8 cellular contexts compared by ENCODE assay signal in the genomic region with DNA sequence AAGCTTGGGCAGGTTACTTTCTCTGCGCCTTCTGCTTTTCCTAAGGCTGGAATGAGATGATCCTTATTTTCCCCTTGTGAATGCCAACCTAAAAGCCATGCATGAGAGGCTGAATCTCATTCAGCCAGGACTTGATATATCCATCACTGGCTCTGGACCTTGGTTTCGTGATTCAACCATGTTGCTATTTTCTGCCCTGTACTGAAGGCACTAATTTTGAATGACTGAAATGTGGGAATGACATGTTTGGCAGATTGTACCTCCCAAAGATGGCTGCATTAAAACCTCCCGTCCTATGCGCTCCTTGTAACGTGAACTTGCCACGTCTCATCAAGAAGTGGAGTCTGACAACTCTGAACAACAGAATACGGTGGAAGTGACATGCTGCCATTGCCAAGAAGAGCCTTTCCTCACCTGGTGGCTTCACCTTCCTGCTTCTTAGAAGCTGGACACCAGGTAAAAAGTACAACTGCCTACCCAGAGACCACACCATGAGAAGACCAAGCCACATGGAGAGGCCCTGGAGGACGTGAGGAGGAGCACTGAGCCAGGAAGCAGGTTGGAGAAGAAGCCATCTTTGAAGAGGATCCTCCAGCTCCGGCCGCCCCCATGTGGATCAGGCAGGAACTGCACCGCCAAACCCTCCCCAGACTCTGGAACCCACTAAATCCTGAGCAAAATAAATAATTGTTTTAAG.
DNase-seq lines count a peak whose midpoint lies in the region; ATAC-seq and TF ChIP-seq lines count a peak whose summit lies in the region.

No MANE protein-coding gene starts in this region.

- H3K36me3 Mint-ChIP-seq in activated CD4-positive, alpha-beta T cell treated with anti-CD3 and anti-CD28 coated beads, Interleukin-2, amount 10 ng/mL, durations not matched to agents 7 days and 5 days (ENCODE audit: low read depth) = no peaks in the 10 kb centered on the region

- H3K4me3 ChIP-seq in coronary artery = peak overlapping the region; percentile 14
- no peak overlapping the region for H3K4me3 ChIP-seq in lung

- ATAC-seq in GM18498 (IDR thresholded peaks at IDR 0.05; ENCODE audit: unreplicated experiment) (peak; percentile 79), HG02981 (IDR thresholded peaks at IDR 0.05; ENCODE audit: unreplicated experiment) (peak; percentile 76), lung (ENCODE audit: insufficient read depth, low FRiP score) (peak; percentile 47), HG03457 (IDR thresholded peaks at IDR 0.05; ENCODE audit: unreplicated experiment) (no peak)

- DNase-seq in NCI-H345 treated with DMSO at 0.1 percent for 48 hours (lab: John Stamatoyannopoulos, UW; ENCODE audit: unreplicated experiment) = peak; percentile 1
- peak; percentile 69 for DNase-seq in activated CD4-positive, alpha-beta T cell treated with anti-CD3 and anti-CD28 coated beads, Interleukin-2, amount 10 ng/mL, durations not matched to agents 7 days and 5 days
- DNase-seq in coronary artery (ENCODE audit: low spot score) = no peak
- DNase-seq in lung (ENCODE audit: low spot score) = peak; percentile 68
- DNase-seq in stimulated activated CD8-positive, alpha-beta memory T cell treated with anti-CD3 and anti-CD28 coated beads, Interleukin-2, amount 100 ng/mL, for 48 hours (ENCODE audit: low read depth in 2 of 2) = peak; percentile 61 to 78

- CTCF ChIA-PET in activated CD4-positive, alpha-beta T cell treated with anti-CD3 and anti-CD28 coated beads, Interleukin-2, amount 10 ng/mL, durations not matched to agents 7 days and 5 days (lab: Charles Lee) = interaction anchor here (0.6 to 5.7 kb wide), 11 partner anchors 9 to 213 kb away, joined by 3 to 42 read pairs (median 7); no protein-coding TSS in a partner anchor

- POLR2A ChIA-PET in activated CD4-positive, alpha-beta T cell treated with anti-CD3 and anti-CD28 coated beads, Interleukin-2, amount 10 ng/mL, durations not matched to agents 7 days and 5 days (lab: Charles Lee) = interaction anchor here (0.5 kb wide), 1 partner anchor 11 kb away, joined by 3 read pairs; no protein-coding TSS in a partner anchor

- 73% methylated on average over 11 of the region's 11 CpGs for WGBS in lung, 2 donors

- H3K27me3 Mint-ChIP-seq in activated CD4-positive, alpha-beta T cell treated with anti-CD3 and anti-CD28 coated beads, Interleukin-2, amount 10 ng/mL, durations not matched to agents 7 days and 5 days = peaks cover 12% of the 10 kb centered on the region

- no peak overlapping the region for H3K4me3 Mint-ChIP-seq in activated CD4-positive, alpha-beta T cell treated with anti-CD3 and anti-CD28 coated beads, Interleukin-2, amount 10 ng/mL, durations not matched to agents 7 days and 5 days

- H3K27ac ChIP-seq in coronary artery = peak overlapping the region; percentile 39 to 77
- H3K27ac ChIP-seq in lung (ENCODE audit: low read depth in 1 of 2, low read length in 1 of 2) = no peak overlapping the region

- H3K4me1 ChIP-seq in lung (ENCODE audit: control insufficient read depth in 2 of 2, insufficient read depth in 2 of 2, low read length in 2 of 2) = peaks cover 0 to 6% of the 10 kb centered on the region in 2 donors

- H3K9me3 Mint-ChIP-seq in activated CD4-positive, alpha-beta T cell treated with anti-CD3 and anti-CD28 coated beads, Interleukin-2, amount 10 ng/mL, durations not matched to agents 7 days and 5 days = no peaks in the 10 kb centered on the region

- peak; percentile 74 for TF ChIP-seq CTCF in coronary artery (IDR thresholded peaks at IDR 0.05)
- peak; percentile 63 for TF ChIP-seq CTCF in lung (IDR thresholded peaks at IDR 0.05; ENCODE audit: control extremely low read depth, extremely low read depth)

- H3K27ac Mint-ChIP-seq in activated CD4-positive, alpha-beta T cell treated with anti-CD3 and anti-CD28 coated beads, Interleukin-2, amount 10 ng/mL, durations not matched to agents 7 days and 5 days = peak overlapping the region; percentile 17

- H3K36me3 ChIP-seq in lung (ENCODE audit: control insufficient read depth in 2 of 2, insufficient read depth in 2 of 2, low read length in 2 of 2) = peaks cover 0 to 2% of the 10 kb centered on the region in 2 donors

- peaks cover 4% of the 10 kb centered on the region for H3K4me1 Mint-ChIP-seq in activated CD4-positive, alpha-beta T cell treated with anti-CD3 and anti-CD28 coated beads, Interleukin-2, amount 10 ng/mL, durations not matched to agents 7 days and 5 days

- H3K9me3 ChIP-seq in lung (ENCODE audit: control insufficient read depth in 2 of 2, insufficient read depth in 1 of 2, low read length in 1 of 2) = no peaks in the 10 kb centered on the region

- H3K27me3 ChIP-seq in lung (ENCODE audit: control insufficient read depth, insufficient read depth) = no peaks in the 10 kb centered on the region

Comparison
In these comparisons a context has a peak if more than half of its experiments do, and no peak if none do; other contexts are left out.
1. H3K27ac ChIP-seq: peak in coronary artery (2 of 2); none in lung (0 of 2).